ENCODE assay signal across 1 cellular context in genomic region chr9:123412171-123412820, GRCh38.
TF ChIP-seq lines count a peak whose summit lies in the region.

No MANE protein-coding gene starts in this region.

TF ChIP-seq in K562, 482 proteins besides CTCF, POLR2A, EP300 and RAD21 (continued from another document):
- TF ChIP-seq REST (CRISPR knock-in tag; IDR thresholded peaks at IDR 0.05; ENCODE audit: low read depth) (no peak), NONO (IDR thresholded peaks at IDR 0.05; ENCODE audit: low read depth in 2 of 2, low read length in 1 of 2) (no peak), TFAM (CRISPR knock-in tag; conservative IDR thresholded peaks at IDR 0.05) (no peak), ZNF77 (CRISPR knock-in tag; IDR thresholded peaks at IDR 0.05) (no peak), ZNF583 (CRISPR knock-in tag; IDR thresholded peaks at IDR 0.05) (no peak), KDM1A (IDR thresholded peaks at IDR 0.05) (peak; percentile 61 to 68), TCF3 (CRISPR knock-in tag; IDR thresholded peaks at IDR 0.05) (peak; percentile 27; the same call in 1 of the 2 replicates), ARID2 (IDR thresholded peaks at IDR 0.05) (no peak), FOXK1 (CRISPR knock-in tag; IDR thresholded peaks at IDR 0.05; ENCODE audit: borderline replicate concordance) (no peak), TAL1 (IDR thresholded peaks at IDR 0.05) (peak; percentile 14; the same call in 1 of the 2 replicates), E2F3 (CRISPR knock-in tag; IDR thresholded peaks at IDR 0.05) (no peak), HMGXB4 (CRISPR knock-in tag; IDR thresholded peaks at IDR 0.05) (no peak), RCOR1 (IDR thresholded peaks at IDR 0.05; ENCODE audit: borderline replicate concordance in 1 of 2, low read depth in 2 of 2, low read length in 2 of 2) (0 out of 4 replicates have a peak, but pooled peaks of 1 of the 2 experiments have one; percentile 31), MYNN (IDR thresholded peaks at IDR 0.05) (no peak), MYNN (CRISPR knock-in tag; IDR thresholded peaks at IDR 0.05) (no peak), RNF219 (CRISPR knock-in tag; IDR thresholded peaks at IDR 0.05) (no peak), HOXB6 (CRISPR knock-in tag; IDR thresholded peaks at IDR 0.05; ENCODE audit: borderline replicate concordance) (no peak), ZNF644 (tag; IDR thresholded peaks at IDR 0.05; ENCODE audit: low read depth) (no peak), CSDE1 (IDR thresholded peaks at IDR 0.05) (no peak), XRCC4 (IDR thresholded peaks at IDR 0.05; ENCODE audit: extremely low read depth, insufficient read depth, insufficient read length) (no peak), HMGN3 (IDR thresholded peaks at IDR 0.05; ENCODE audit: borderline replicate concordance, extremely low read depth, insufficient read length, low read depth, low read length) (no peak), ILF3 (IDR thresholded peaks at IDR 0.05; ENCODE audit: borderline replicate concordance) (no peak), NFIC (IDR thresholded peaks at IDR 0.05) (no peak), SREBF2 (CRISPR knock-in tag; IDR thresholded peaks at IDR 0.05) (no peak), CHD2 (IDR thresholded peaks at IDR 0.05; ENCODE audit: low read depth, low read length) (no peak), NBN (IDR thresholded peaks at IDR 0.05; ENCODE audit: low read depth) (no peak), CBFA2T3 (IDR thresholded peaks at IDR 0.05) (peak; percentile 61), NFIX (CRISPR knock-in tag; IDR thresholded peaks at IDR 0.05; ENCODE audit: low read depth) (no peak), PTRF (tag; IDR thresholded peaks at IDR 0.05) (no peak)
